1 cellular context compared by ENCODE assay signal in genomic region chr6:139173172-139173571, GRCh38.
TF ChIP-seq lines count a peak whose summit lies in the region.

No MANE protein-coding gene starts in this region.

TF ChIP-seq in HCT116, 20 proteins besides CTCF, POLR2A, EP300 and RAD21 (continued from another document):
- TF ChIP-seq REST (IDR thresholded peaks at IDR 0.05; ENCODE audit: low read depth) (no peak), ZNF274 (IDR thresholded peaks at IDR 0.05; ENCODE audit: low read depth, low read length) (no peak), SIN3A (IDR thresholded peaks at IDR 0.05; ENCODE audit: low read depth) (no peak), SRF (IDR thresholded peaks at IDR 0.05; ENCODE audit: low read depth) (no peak), POLR2AphosphoS5 (IDR thresholded peaks at IDR 0.05; ENCODE audit: low read depth, low read length) (no peak), FOSL1 (IDR thresholded peaks at IDR 0.05; ENCODE audit: low read depth) (no peak), EGR1 (IDR thresholded peaks at IDR 0.05; ENCODE audit: low read depth) (no peak), EZH2phosphoT487 (IDR thresholded peaks at IDR 0.05; ENCODE audit: borderline replicate concordance) (no peak)
